ENCODE assay signal across 17 cellular contexts in genomic region chrX:28585767-28586166, GRCh38. TPM values are rescaled to one million over a fixed set of nuclear protein-coding genes. Genes with fewer than 3 reads are reported as not detected.
DNase-seq lines count a peak whose midpoint lies in the region; ATAC-seq and TF ChIP-seq lines count a peak whose summit lies in the region.
"Had no signal": no experiment of that assay in that cellular context is flagged by ENCODE, and none has a peak within 500 bp of the region (broad histone marks: within the 10 kb centered on the region; RNA-seq: fewer than 3 reads in every experiment).

No MANE protein-coding gene starts in this region.

- H3K9ac ChIP-seq in iPS-15b (ENCODE audit: low read depth, low read length) = no peak overlapping the region

- CTCF ChIA-PET in activated naive CD4-positive, alpha-beta T cell treated with anti-CD3 and anti-CD28 coated beads, Interleukin-2, amount 10 ng/mL, durations not matched to agents 7 days and 5 days (lab: Charles Lee) = no interaction called here

- H3K27ac ChIP-seq in gastrocnemius medialis = no peak overlapping the region
- H3K27ac ChIP-seq: 22Rv1, thyroid gland had no signal

- peaks cover 18% of the 10 kb centered on the region for H3K4me1 ChIP-seq in iPS-15b (ENCODE audit: control insufficient read depth, insufficient read depth, low read length)
- H3K4me1 ChIP-seq in gastrocnemius medialis = no peaks in the 10 kb centered on the region
- H3K4me1 ChIP-seq: thyroid gland had no signal

- H3K9me3 ChIP-seq in iPS-15b (ENCODE audit: control insufficient read depth, insufficient read depth, low read length) = no peaks in the 10 kb centered on the region
- H3K9me3 ChIP-seq in gastrocnemius medialis = no peaks in the 10 kb centered on the region
- H3K9me3 ChIP-seq: thyroid gland had no signal

- H3K27me3 Mint-ChIP-seq in activated naive CD4-positive, alpha-beta T cell treated with anti-CD3 and anti-CD28 coated beads, Interleukin-2, amount 10 ng/mL, durations not matched to agents 7 days and 5 days = no peaks in the 10 kb centered on the region
- H3K27me3 Mint-ChIP-seq: central memory CD8-positive, alpha-beta T cell had no signal

- DNase-seq in NCI-H748 (lab: John Stamatoyannopoulos, UW; ENCODE audit: unreplicated experiment) = peak; percentile 16
- DNase-seq in NCI-H748 treated with DMSO at 0.1 percent for 48 hours (lab: John Stamatoyannopoulos, UW) = no peak
- DNase-seq in cerebellar cortex (ENCODE audit: low spot score) = peak; percentile 2
- no peak for DNase-seq in gastrocnemius medialis
- no peak for DNase-seq in activated naive CD4-positive, alpha-beta T cell treated with anti-CD3 and anti-CD28 coated beads, Interleukin-2, amount 10 ng/mL, durations not matched to agents 7 days and 5 days
- DNase-seq in activated CD8-positive, alpha-beta memory T cell treated with anti-CD3 and anti-CD28 coated beads for 24 hours = no peak
- no peak for DNase-seq in NK-92 (lab: John Stamatoyannopoulos, UW; ENCODE audit: unreplicated experiment)
- DNase-seq: activated CD4-positive, alpha-beta T cell treated with anti-CD3 and anti-CD28 coated beads, Interleukin-2, amount 10 ng/mL, durations not matched to agents 24 days and 14 days; activated T-cell treated with anti-CD3 and anti-CD28 coated beads for 4 hours; natural killer cell; NCI-H1436; stimulated activated CD4-positive, alpha-beta T cell treated with anti-CD3 and anti-CD28 coated beads, Interleukin-4, amount 100 ng/mL, for 24 hours; thyroid gland had no signal

- H3K4me3 Mint-ChIP-seq in activated naive CD4-positive, alpha-beta T cell treated with anti-CD3 and anti-CD28 coated beads, Interleukin-2, amount 10 ng/mL, durations not matched to agents 7 days and 5 days = no peak overlapping the region
- H3K4me3 Mint-ChIP-seq: activated CD4-positive, alpha-beta T cell treated with anti-CD3 and anti-CD28 coated beads, Interleukin-2, amount 10 ng/mL, durations not matched to agents 24 days and 14 days; central memory CD8-positive, alpha-beta T cell; natural killer cell had no signal

- H3K27ac Mint-ChIP-seq in activated naive CD4-positive, alpha-beta T cell treated with anti-CD3 and anti-CD28 coated beads, Interleukin-2, amount 10 ng/mL, durations not matched to agents 7 days and 5 days = no peak overlapping the region
- H3K27ac Mint-ChIP-seq: activated CD4-positive, alpha-beta T cell treated with anti-CD3 and anti-CD28 coated beads, Interleukin-2, amount 10 ng/mL, durations not matched to agents 24 days and 14 days; activated naive CD4-positive, alpha-beta T cell treated with anti-CD3 and anti-CD28 coated beads, Interleukin-2, amount 50 U/mL, for 72 hours; natural killer cell had no signal

- H3K4me3 ChIP-seq in iPS-15b (ENCODE audit: low read depth, low read length) = peak overlapping the region; percentile 73
- H3K4me3 ChIP-seq in gastrocnemius medialis = peak overlapping the region in 3 of 4 donors; percentile 34 to 45 (median 40)
- H3K4me3 ChIP-seq: thyroid gland had no signal

- in situ Hi-C loops in gastrocnemius medialis (cut with MboI; ENCODE audit: low sequenced_read_pairs in 4 of 4) = no loop called here

- H3K9me3 Mint-ChIP-seq in activated naive CD4-positive, alpha-beta T cell treated with anti-CD3 and anti-CD28 coated beads, Interleukin-2, amount 10 ng/mL, durations not matched to agents 7 days and 5 days = no peaks in the 10 kb centered on the region
- H3K9me3 Mint-ChIP-seq: activated CD4-positive, alpha-beta T cell treated with anti-CD3 and anti-CD28 coated beads, Interleukin-2, amount 10 ng/mL, durations not matched to agents 24 days and 14 days; activated naive CD4-positive, alpha-beta T cell treated with anti-CD3 and anti-CD28 coated beads, Interleukin-2, amount 50 U/mL, for 72 hours; central memory CD8-positive, alpha-beta T cell had no signal

- TF ChIP-seq POLR2A in gastrocnemius medialis (IDR thresholded peaks at IDR 0.05) = no peak

- H3K36me3 Mint-ChIP-seq in activated naive CD4-positive, alpha-beta T cell treated with anti-CD3 and anti-CD28 coated beads, Interleukin-2, amount 10 ng/mL, durations not matched to agents 7 days and 5 days = no peaks in the 10 kb centered on the region
- H3K36me3 Mint-ChIP-seq: activated naive CD4-positive, alpha-beta T cell treated with anti-CD3 and anti-CD28 coated beads, Interleukin-2, amount 50 U/mL, for 72 hours; natural killer cell had no signal

- intact Hi-C loops in gastrocnemius medialis (cut with DNase I; ENCODE audit: low total_unique reads) = no loop called here

- H3K4me1 Mint-ChIP-seq in activated naive CD4-positive, alpha-beta T cell treated with anti-CD3 and anti-CD28 coated beads, Interleukin-2, amount 10 ng/mL, durations not matched to agents 7 days and 5 days = no peaks in the 10 kb centered on the region
- H3K4me1 Mint-ChIP-seq: activated CD4-positive, alpha-beta T cell treated with anti-CD3 and anti-CD28 coated beads, Interleukin-2, amount 10 ng/mL, durations not matched to agents 24 days and 14 days; central memory CD8-positive, alpha-beta T cell; natural killer cell had no signal

- peaks cover 23% of the 10 kb centered on the region for H3K27me3 ChIP-seq in iPS-15b (ENCODE audit: control insufficient read depth, insufficient read depth, low read length)
- peaks cover 0 to 12% (median 0%) of the 10 kb centered on the region in 3 donors for H3K27me3 ChIP-seq in gastrocnemius medialis
- H3K27me3 ChIP-seq: thyroid gland had no signal

- no peak for TF ChIP-seq CTCF in gastrocnemius medialis (IDR thresholded peaks at IDR 0.05 in 4 of 5, conservative IDR thresholded peaks at IDR 0.05 in 1 of 5)

- no peak for ATAC-seq in gastrocnemius medialis
- ATAC-seq: activated naive CD4-positive, alpha-beta T cell treated with anti-CD3 and anti-CD28 coated beads, Interleukin-2, amount 50 U/mL, for 72 hours; natural killer cell had no signal

- H3K36me3 ChIP-seq in iPS-15b (ENCODE audit: control insufficient read depth, insufficient read depth, low read length) = no peaks in the 10 kb centered on the region
- H3K36me3 ChIP-seq in gastrocnemius medialis = no peaks in the 10 kb centered on the region
- H3K36me3 ChIP-seq: thyroid gland had no signal

RNA-seq across cellular contexts. Expression of gene IL1RAPL1, which starts 1.5 kb away (rescaled TPM):
- under 1 TPM in 2 of 4 donors, not detected in 2; 0.16 to 0.46 TPM for total RNA-seq in gastrocnemius medialis
- total RNA-seq: activated CD4-positive, alpha-beta T cell treated with anti-CD3 and anti-CD28 coated beads, Interleukin-2, amount 10 ng/mL, durations not matched to agents 24 days and 14 days; activated naive CD4-positive, alpha-beta T cell treated with anti-CD3 and anti-CD28 coated beads, Interleukin-2, amount 50 U/mL, for 72 hours; natural killer cell had no signal

Comparison
In these comparisons a context has a peak if more than half of its experiments do, and no peak if none do; other contexts are left out.
1. DNase-seq: peak in NCI-H748 (single experiment) and cerebellar cortex (single experiment); none in NCI-H748 treated with DMSO at 0.1 percent for 48 hours (single experiment), gastrocnemius medialis (0 of 2), activated naive CD4-positive, alpha-beta T cell treated with anti-CD3 and anti-CD28 coated beads, Interleukin-2, amount 10 ng/mL, durations not matched to agents 7 days and 5 days (single experiment), activated CD8-positive, alpha-beta memory T cell treated with anti-CD3 and anti-CD28 coated beads for 24 hours (single experiment) and NK-92 (single experiment).